1 cellular context compared by ENCODE assay signal in genomic region chr2:213284105-213285090, GRCh38.
TF ChIP-seq lines count a peak whose summit lies in the region.

Gene SPAG16 (plus strand): TSS chr2:213284464.

TF ChIP-seq in HepG2, 621 proteins besides CTCF, POLR2A, EP300 and RAD21 (continued from another document and continues in another):
- TF ChIP-seq, protein P1, sequence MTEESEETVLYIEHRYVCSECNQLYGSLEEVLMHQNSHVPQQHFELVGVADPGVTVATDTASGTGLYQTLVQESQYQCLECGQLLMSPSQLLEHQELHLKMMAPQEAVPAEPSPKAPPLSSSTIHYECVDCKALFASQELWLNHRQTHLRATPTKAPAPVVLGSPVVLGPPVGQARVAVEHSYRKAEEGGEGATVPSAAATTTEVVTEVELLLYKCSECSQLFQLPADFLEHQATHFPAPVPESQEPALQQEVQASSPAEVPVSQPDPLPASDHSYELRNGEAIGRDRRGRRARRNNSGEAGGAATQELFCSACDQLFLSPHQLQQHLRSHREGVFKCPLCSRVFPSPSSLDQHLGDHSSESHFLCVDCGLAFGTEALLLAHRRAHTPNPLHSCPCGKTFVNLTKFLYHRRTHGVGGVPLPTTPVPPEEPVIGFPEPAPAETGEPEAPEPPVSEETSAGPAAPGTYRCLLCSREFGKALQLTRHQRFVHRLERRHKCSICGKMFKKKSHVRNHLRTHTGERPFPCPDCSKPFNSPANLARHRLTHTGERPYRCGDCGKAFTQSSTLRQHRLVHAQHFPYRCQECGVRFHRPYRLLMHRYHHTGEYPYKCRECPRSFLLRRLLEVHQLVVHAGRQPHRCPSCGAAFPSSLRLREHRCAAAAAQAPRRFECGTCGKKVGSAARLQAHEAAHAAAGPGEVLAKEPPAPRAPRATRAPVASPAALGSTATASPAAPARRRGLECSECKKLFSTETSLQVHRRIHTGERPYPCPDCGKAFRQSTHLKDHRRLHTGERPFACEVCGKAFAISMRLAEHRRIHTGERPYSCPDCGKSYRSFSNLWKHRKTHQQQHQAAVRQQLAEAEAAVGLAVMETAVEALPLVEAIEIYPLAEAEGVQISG (CRISPR knock-in tag; IDR thresholded peaks at IDR 0.05): peak; percentile 89
- TF ChIP-seq GMEB2 (CRISPR knock-in tag; IDR thresholded peaks at IDR 0.05; ENCODE audit: low read depth) (peak; percentile 47; the same call in 1 of the 2 replicates), ZNF224 (CRISPR knock-in tag; IDR thresholded peaks at IDR 0.05) (peak; percentile 68; the same call in 1 of the 2 replicates), ZNF33B (CRISPR knock-in tag; IDR thresholded peaks at IDR 0.05) (peak; percentile 92; the same call in 1 of the 2 replicates), CHD2 (IDR thresholded peaks at IDR 0.05; ENCODE audit: low read depth, low read length) (peak; percentile 99), SIX4 (CRISPR knock-in tag; IDR thresholded peaks at IDR 0.05) (peak; percentile 49; the same call in 1 of the 2 replicates), RFX5 (IDR thresholded peaks at IDR 0.05; ENCODE audit: low read depth, low read length) (no peak; the same call in 1 of the 2 replicates), NFKB2 (CRISPR knock-in tag; IDR thresholded peaks at IDR 0.05; ENCODE audit: borderline replicate concordance) (peak; percentile 88; the same call in 1 of the 2 replicates), SRSF9 (IDR thresholded peaks at IDR 0.05; ENCODE audit: borderline replicate concordance, insufficient read depth, low read depth, low read length, poor library complexity, severe bottlenecking) (no peak), NR3C1 (CRISPR knock-in tag; IDR thresholded peaks at IDR 0.05) (no peak), GMEB1 (CRISPR knock-in tag; IDR thresholded peaks at IDR 0.05; ENCODE audit: borderline replicate concordance) (peak; percentile 87), ZBTB42 (CRISPR knock-in tag; IDR thresholded peaks at IDR 0.05) (peak; percentile 47; the same call in 1 of the 2 replicates), ZBTB46 (CRISPR knock-in tag; IDR thresholded peaks at IDR 0.05; ENCODE audit: borderline replicate concordance) (no peak), RARG (CRISPR knock-in tag; IDR thresholded peaks at IDR 0.05; ENCODE audit: low read depth) (no peak), ZNF83 (CRISPR knock-in tag; IDR thresholded peaks at IDR 0.05; ENCODE audit: borderline replicate concordance) (peak; percentile 90; the same call in 1 of the 2 replicates), SOX5 (CRISPR knock-in tag; IDR thresholded peaks at IDR 0.05; ENCODE audit: borderline replicate concordance) (peak; percentile 64; the same call in 1 of the 2 replicates), MYNN (CRISPR knock-in tag; IDR thresholded peaks at IDR 0.05; ENCODE audit: low read depth) (0 out of 2 replicates have a peak, but pooled peaks have one; percentile 68), RXRA (CRISPR knock-in tag; IDR thresholded peaks at IDR 0.05) (peak; percentile 92; the same call in 1 of the 2 replicates), ATRX (CRISPR knock-in tag; IDR thresholded peaks at IDR 0.05; ENCODE audit: borderline replicate concordance) (no peak), ZFY (CRISPR knock-in tag; IDR thresholded peaks at IDR 0.05) (peak; percentile 99), CBX5 (CRISPR knock-in tag; IDR thresholded peaks at IDR 0.05; ENCODE audit: borderline replicate concordance) (peak; percentile 80), NFE2 (CRISPR knock-in tag; IDR thresholded peaks at IDR 0.05) (peak; percentile 7; the same call in 1 of the 2 replicates), TBX3 (IDR thresholded peaks at IDR 0.05; ENCODE audit: borderline replicate concordance) (peak; percentile 70; the same call in 1 of the 2 replicates), MAFK (conservative IDR thresholded peaks at IDR 0.05 in 1 of 2, IDR thresholded peaks at IDR 0.05 in 1 of 2; ENCODE audit: low read length in 2 of 2) (no peak), NFYB (CRISPR knock-in tag; IDR thresholded peaks at IDR 0.05) (no peak), KAT8 (CRISPR knock-in tag; IDR thresholded peaks at IDR 0.05) (peak; percentile 97), NR2C2 (CRISPR knock-in tag; IDR thresholded peaks at IDR 0.05; ENCODE audit: borderline replicate concordance) (peak; percentile 75), GATAD1 (CRISPR knock-in tag; IDR thresholded peaks at IDR 0.05) (peak; percentile 93), HIC2 (CRISPR knock-in tag; IDR thresholded peaks at IDR 0.05; ENCODE audit: low read depth) (peak; percentile 7; the same call in 1 of the 2 replicates), LCORL (IDR thresholded peaks at IDR 0.05) (no peak), LCORL (CRISPR knock-in tag; IDR thresholded peaks at IDR 0.05) (peak; percentile 89)
- TF ChIP-seq, protein P2, sequence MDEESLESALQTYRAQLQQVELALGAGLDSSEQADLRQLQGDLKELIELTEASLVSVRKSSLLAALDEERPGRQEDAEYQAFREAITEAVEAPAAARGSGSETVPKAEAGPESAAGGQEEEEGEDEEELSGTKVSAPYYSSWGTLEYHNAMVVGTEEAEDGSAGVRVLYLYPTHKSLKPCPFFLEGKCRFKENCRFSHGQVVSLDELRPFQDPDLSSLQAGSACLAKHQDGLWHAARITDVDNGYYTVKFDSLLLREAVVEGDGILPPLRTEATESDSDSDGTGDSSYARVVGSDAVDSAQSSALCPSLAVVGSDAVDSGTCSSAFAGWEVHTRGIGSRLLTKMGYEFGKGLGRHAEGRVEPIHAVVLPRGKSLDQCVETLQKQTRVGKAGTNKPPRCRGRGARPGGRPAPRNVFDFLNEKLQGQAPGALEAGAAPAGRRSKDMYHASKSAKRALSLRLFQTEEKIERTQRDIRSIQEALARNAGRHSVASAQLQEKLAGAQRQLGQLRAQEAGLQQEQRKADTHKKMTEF (CRISPR knock-in tag; IDR thresholded peaks at IDR 0.05): peak; percentile 98
- TF ChIP-seq, protein P3, sequence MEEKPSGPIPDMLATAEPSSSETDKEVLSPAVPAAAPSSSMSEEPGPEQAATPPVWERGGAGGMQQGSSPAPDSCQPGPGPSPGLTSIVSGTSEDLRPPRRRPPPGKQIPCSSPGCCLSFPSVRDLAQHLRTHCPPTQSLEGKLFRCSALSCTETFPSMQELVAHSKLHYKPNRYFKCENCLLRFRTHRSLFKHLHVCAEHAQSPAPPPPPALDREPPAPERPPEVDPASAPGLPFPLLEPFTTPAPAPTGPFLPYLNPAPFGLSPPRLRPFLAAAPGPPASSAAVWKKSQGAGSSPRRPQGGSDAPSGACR (CRISPR knock-in tag; IDR thresholded peaks at IDR 0.05): peak; percentile 91
- TF ChIP-seq, protein P4, sequence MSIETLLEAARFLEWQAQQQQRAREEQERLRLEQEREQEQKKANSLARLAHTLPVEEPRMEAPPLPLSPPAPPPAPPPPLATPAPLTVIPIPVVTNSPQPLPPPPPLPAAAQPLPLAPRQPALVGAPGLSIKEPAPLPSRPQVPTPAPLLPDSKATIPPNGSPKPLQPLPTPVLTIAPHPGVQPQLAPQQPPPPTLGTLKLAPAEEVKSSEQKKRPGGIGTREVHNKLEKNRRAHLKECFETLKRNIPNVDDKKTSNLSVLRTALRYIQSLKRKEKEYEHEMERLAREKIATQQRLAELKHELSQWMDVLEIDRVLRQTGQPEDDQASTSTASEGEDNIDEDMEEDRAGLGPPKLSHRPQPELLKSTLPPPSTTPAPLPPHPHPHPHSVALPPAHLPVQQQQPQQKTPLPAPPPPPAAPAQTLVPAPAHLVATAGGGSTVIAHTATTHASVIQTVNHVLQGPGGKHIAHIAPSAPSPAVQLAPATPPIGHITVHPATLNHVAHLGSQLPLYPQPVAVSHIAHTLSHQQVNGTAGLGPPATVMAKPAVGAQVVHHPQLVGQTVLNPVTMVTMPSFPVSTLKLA (IDR thresholded peaks at IDR 0.05): peak; percentile 67
- TF ChIP-seq, protein P5, sequence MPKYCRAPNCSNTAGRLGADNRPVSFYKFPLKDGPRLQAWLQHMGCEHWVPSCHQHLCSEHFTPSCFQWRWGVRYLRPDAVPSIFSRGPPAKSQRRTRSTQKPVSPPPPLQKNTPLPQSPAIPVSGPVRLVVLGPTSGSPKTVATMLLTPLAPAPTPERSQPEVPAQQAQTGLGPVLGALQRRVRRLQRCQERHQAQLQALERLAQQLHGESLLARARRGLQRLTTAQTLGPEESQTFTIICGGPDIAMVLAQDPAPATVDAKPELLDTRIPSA (CRISPR knock-in tag; IDR thresholded peaks at IDR 0.05; ENCODE audit: borderline replicate concordance): no peak; the same call in 1 of the 2 replicates
- TF ChIP-seq, protein P6, sequence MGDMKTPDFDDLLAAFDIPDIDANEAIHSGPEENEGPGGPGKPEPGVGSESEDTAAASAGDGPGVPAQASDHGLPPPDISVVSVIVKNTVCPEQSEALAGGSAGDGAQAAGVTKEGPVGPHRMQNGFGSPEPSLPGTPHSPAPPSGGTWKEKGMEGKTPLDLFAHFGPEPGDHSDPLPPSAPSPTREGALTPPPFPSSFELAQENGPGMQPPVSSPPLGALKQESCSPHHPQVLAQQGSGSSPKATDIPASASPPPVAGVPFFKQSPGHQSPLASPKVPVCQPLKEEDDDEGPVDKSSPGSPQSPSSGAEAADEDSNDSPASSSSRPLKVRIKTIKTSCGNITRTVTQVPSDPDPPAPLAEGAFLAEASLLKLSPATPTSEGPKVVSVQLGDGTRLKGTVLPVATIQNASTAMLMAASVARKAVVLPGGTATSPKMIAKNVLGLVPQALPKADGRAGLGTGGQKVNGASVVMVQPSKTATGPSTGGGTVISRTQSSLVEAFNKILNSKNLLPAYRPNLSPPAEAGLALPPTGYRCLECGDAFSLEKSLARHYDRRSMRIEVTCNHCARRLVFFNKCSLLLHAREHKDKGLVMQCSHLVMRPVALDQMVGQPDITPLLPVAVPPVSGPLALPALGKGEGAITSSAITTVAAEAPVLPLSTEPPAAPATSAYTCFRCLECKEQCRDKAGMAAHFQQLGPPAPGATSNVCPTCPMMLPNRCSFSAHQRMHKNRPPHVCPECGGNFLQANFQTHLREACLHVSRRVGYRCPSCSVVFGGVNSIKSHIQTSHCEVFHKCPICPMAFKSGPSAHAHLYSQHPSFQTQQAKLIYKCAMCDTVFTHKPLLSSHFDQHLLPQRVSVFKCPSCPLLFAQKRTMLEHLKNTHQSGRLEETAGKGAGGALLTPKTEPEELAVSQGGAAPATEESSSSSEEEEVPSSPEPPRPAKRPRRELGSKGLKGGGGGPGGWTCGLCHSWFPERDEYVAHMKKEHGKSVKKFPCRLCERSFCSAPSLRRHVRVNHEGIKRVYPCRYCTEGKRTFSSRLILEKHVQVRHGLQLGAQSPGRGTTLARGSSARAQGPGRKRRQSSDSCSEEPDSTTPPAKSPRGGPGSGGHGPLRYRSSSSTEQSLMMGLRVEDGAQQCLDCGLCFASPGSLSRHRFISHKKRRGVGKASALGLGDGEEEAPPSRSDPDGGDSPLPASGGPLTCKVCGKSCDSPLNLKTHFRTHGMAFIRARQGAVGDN (CRISPR knock-in tag; IDR thresholded peaks at IDR 0.05): peak; percentile 94
- TF ChIP-seq, protein P7, sequence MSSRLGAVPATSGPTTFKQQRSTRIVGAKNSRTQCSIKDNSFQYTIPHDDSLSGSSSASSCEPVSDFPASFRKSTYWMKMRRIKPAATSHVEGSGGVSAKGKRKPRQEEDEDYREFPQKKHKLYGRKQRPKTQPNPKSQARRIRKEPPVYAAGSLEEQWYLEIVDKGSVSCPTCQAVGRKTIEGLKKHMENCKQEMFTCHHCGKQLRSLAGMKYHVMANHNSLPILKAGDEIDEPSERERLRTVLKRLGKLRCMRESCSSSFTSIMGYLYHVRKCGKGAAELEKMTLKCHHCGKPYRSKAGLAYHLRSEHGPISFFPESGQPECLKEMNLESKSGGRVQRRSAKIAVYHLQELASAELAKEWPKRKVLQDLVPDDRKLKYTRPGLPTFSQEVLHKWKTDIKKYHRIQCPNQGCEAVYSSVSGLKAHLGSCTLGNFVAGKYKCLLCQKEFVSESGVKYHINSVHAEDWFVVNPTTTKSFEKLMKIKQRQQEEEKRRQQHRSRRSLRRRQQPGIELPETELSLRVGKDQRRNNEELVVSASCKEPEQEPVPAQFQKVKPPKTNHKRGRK (CRISPR knock-in tag; IDR thresholded peaks at IDR 0.05): peak; percentile 59; the same call in 1 of the 2 replicates
